Comparison of ENCODE assay signal across 19 cellular contexts in genomic region chr2:21787931-21788330, GRCh38.
"Had no signal": no experiment of that assay in that cellular context is flagged by ENCODE, and none has a peak within 500 bp of the region (broad histone marks: within the 10 kb centered on the region; RNA-seq: fewer than 3 reads in every experiment).

No MANE protein-coding gene starts in this region.

- H3K4me3 ChIP-seq: body of pancreas, colonic mucosa, mucosa of descending colon, testis, transverse colon had no signal

- H3K27ac ChIP-seq: body of pancreas, colonic mucosa, testis, transverse colon had no signal

- ATAC-seq: activated CD8-positive, alpha-beta T cell treated with anti-CD3 and anti-CD28 coated beads for 36 hours; activated naive CD8-positive, alpha-beta T cell treated with anti-CD3 and anti-CD28 coated beads, Interleukin-2, amount 50 U/mL, for 24 hours; activated T-cell treated with anti-CD3 and anti-CD28 coated beads, Interleukin-2, amount 50 U/mL, for 4 hours; body of pancreas; effector memory CD8-positive, alpha-beta T cell; left ventricle myocardium superior; mucosa of descending colon; natural killer cell treated with Interleukin-12 subunit alpha and Interleukin-12 subunit beta and Interleukin-15 and Interleukin-18, amount 100 ng/mL, for 72 hours; right cardiac atrium had no signal

- H3K4me1 ChIP-seq: body of pancreas, colonic mucosa, testis, transverse colon had no signal

- DNase-seq: activated CD4-positive, alpha-beta T cell treated with anti-CD3 and anti-CD28 coated beads, Interleukin-2, amount 10 ng/mL, durations not matched to agents 7 days and 5 days; activated CD4-positive, CD25-positive, alpha-beta regulatory T cell treated with anti-CD3 and anti-CD28 coated beads, Interleukin-2, amount 50 U/mL, for 72 hours; activated CD8-positive, alpha-beta T cell treated with anti-CD3 and anti-CD28 coated beads for 36 hours; activated naive CD8-positive, alpha-beta T cell treated with anti-CD3 and anti-CD28 coated beads, Interleukin-2, amount 50 U/mL, for 24 hours; activated T-cell treated with anti-CD3 and anti-CD28 coated beads, Interleukin-2, amount 50 U/mL, for 4 hours; aorta; body of pancreas; colonic mucosa; effector memory CD8-positive, alpha-beta T cell; islet precursor cell; left ventricle myocardium superior; mucosa of descending colon; right cardiac atrium; stimulated activated CD4-positive, alpha-beta T cell treated with anti-CD3 and anti-CD28 coated beads, Interleukin-2, amount 100 ng/mL, for 48 hours; stimulated activated naive CD4-positive, alpha-beta T cell treated with Interleukin-2 at 50 U/mL for 16 hours; T-helper 2 cell; testis; transverse colon had no signal

- H3K36me3 ChIP-seq: colonic mucosa, transverse colon had no signal

- H3K9me3 ChIP-seq: body of pancreas, colonic mucosa, mucosa of descending colon, testis, transverse colon had no signal

- H3K27me3 ChIP-seq: body of pancreas, colonic mucosa, testis, transverse colon had no signal
